ENCODE assay signal across 10 cellular contexts in genomic region chr9:31908158-31908890, GRCh38.
DNase-seq lines count a peak whose midpoint lies in the region; ATAC-seq lines count a peak whose summit lies in the region.
"Had no signal": no experiment of that assay in that cellular context is flagged by ENCODE, and none has a peak within 500 bp of the region (broad histone marks: within the 10 kb centered on the region; RNA-seq: fewer than 3 reads in every experiment).

No MANE protein-coding gene starts in this region.

- H3K27me3 ChIP-seq in BLaER1 treated with 17β-estradiol and CSF1 and Interleukin-3, amounts not matched to agents 10 nM and 100 nM = no peaks in the 10 kb centered on the region

- H3K9me3 ChIP-seq in BLaER1 treated with 17β-estradiol and CSF1 and Interleukin-3, amounts not matched to agents 10 nM and 100 nM (replicated peaks in 1 of 11) = peaks cover 0 to 21% (median 0%) of the 10 kb centered on the region in 11 experiments; a peak in 6 of 22 replicates

- H3K4me1 ChIP-seq in BLaER1 treated with 17β-estradiol and CSF1 and Interleukin-3, amounts not matched to agents 10 nM and 100 nM = peaks cover 13 to 19% (median 15%) of the 10 kb centered on the region in 10 experiments

- no peaks in the 10 kb centered on the region for H4K20me1 ChIP-seq in BLaER1 treated with 17β-estradiol and CSF1 and Interleukin-3, amounts not matched to agents 10 nM and 100 nM

- H3K36me3 ChIP-seq in BLaER1 treated with 17β-estradiol and CSF1 and Interleukin-3, amounts not matched to agents 10 nM and 100 nM = no peaks in the 10 kb centered on the region

- H3K4me3 ChIP-seq in BLaER1 treated with 17β-estradiol and CSF1 and Interleukin-3, amounts not matched to agents 10 nM and 100 nM = peak overlapping the region; percentile 9 to 58 (median 34); a peak in 15 of 20 replicates

- H3K9ac ChIP-seq in BLaER1 treated with 17β-estradiol and CSF1 and Interleukin-3, amounts not matched to agents 10 nM and 100 nM = peak overlapping the region; percentile 6 to 66 (median 48); a peak in 18 of 22 replicates

- peak overlapping the region; percentile 54 to 82 (median 68) for H3K4me2 ChIP-seq in BLaER1 treated with 17β-estradiol and CSF1 and Interleukin-3, amounts not matched to agents 10 nM and 100 nM

- H3K27ac ChIP-seq in BLaER1 treated with 17β-estradiol and CSF1 and Interleukin-3, amounts not matched to agents 10 nM and 100 nM = peak overlapping the region; percentile 19 to 61 (median 47); a peak in 20 of 22 replicates

- DNase-seq in SW480 (ENCODE audit: low spot score) (peak; percentile 80), cortex of kidney (lab: John Stamatoyannopoulos, UW) (no peak), DMS153 treated with DMSO at 0.1 percent for 48 hours (lab: John Stamatoyannopoulos, UW; ENCODE audit: unreplicated experiment) (no peak)
- DNase-seq in activated effector memory CD4-positive, alpha-beta T cell treated with anti-CD3 and anti-CD28 coated beads, Interleukin-2, amount 50 U/mL, for 16 hours = no peak
- DNase-seq in NK-92 treated with Interleukin-12 subunit alpha and Interleukin-12 subunit beta, amount 100 ng/mL, for 24 hours (lab: John Stamatoyannopoulos, UW) = no peak
- DNase-seq: activated gamma-delta T cell, NCI-H1694 had no signal

- ATAC-seq in GM19351 (IDR thresholded peaks at IDR 0.05; ENCODE audit: unreplicated experiment) (peak; percentile 88), HG03342 (IDR thresholded peaks at IDR 0.05; ENCODE audit: unreplicated experiment) (peak; percentile 88)
